In the genomic region with DNA sequence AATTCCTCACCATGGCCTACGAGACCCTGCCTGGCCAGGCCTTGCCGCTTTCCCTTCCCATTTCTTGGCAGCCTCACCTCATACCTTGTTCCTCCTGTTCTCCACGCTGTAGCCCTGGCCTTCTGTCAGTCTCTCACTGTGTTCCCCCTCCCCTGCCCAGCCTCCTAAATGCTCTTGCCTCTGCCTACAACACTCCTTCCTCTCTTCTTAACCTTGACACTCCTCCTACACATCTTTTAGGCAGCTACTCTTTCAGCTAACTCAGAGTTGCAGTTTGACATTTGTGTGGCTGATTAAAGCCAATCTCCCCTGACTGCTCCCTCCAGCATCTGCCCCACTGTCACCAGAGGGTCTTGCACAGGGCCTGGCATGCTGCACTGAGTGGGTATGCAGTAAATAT, we compare ENCODE assay signal across 2 cellular contexts.
TF ChIP-seq lines count a peak whose summit lies in the region.

No MANE protein-coding gene starts in this region.

TF ChIP-seq in HEK293, 187 proteins besides CTCF, POLR2A, EP300 and RAD21:
- TF ChIP-seq EGR2 (tag by site-specific recombination; IDR thresholded peaks at IDR 0.05; ENCODE audit: low read depth) (peak; percentile 79), ZFHX2 (tag by site-specific recombination; conservative IDR thresholded peaks at IDR 0.05) (peak; percentile 58)
- TF ChIP-seq, protein P1, sequence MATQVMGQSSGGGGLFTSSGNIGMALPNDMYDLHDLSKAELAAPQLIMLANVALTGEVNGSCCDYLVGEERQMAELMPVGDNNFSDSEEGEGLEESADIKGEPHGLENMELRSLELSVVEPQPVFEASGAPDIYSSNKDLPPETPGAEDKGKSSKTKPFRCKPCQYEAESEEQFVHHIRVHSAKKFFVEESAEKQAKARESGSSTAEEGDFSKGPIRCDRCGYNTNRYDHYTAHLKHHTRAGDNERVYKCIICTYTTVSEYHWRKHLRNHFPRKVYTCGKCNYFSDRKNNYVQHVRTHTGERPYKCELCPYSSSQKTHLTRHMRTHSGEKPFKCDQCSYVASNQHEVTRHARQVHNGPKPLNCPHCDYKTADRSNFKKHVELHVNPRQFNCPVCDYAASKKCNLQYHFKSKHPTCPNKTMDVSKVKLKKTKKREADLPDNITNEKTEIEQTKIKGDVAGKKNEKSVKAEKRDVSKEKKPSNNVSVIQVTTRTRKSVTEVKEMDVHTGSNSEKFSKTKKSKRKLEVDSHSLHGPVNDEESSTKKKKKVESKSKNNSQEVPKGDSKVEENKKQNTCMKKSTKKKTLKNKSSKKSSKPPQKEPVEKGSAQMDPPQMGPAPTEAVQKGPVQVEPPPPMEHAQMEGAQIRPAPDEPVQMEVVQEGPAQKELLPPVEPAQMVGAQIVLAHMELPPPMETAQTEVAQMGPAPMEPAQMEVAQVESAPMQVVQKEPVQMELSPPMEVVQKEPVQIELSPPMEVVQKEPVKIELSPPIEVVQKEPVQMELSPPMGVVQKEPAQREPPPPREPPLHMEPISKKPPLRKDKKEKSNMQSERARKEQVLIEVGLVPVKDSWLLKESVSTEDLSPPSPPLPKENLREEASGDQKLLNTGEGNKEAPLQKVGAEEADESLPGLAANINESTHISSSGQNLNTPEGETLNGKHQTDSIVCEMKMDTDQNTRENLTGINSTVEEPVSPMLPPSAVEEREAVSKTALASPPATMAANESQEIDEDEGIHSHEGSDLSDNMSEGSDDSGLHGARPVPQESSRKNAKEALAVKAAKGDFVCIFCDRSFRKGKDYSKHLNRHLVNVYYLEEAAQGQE (tag by site-specific recombination; IDR thresholded peaks at IDR 0.05): no peak

TF ChIP-seq in H1, 55 proteins besides CTCF, POLR2A, EP300 and RAD21:
- TF ChIP-seq CBX5 (IDR thresholded peaks at IDR 0.05; ENCODE audit: low read depth, low read length) (no peak), GABPA (IDR thresholded peaks at IDR 0.05; ENCODE audit: borderline replicate concordance, insufficient read depth, low read length) (no peak), JUN (IDR thresholded peaks at IDR 0.05; ENCODE audit: low read depth, low read length) (no peak), JUND (IDR thresholded peaks at IDR 0.05; ENCODE audit: low read length) (no peak), BRCA1 (IDR thresholded peaks at IDR 0.05; ENCODE audit: low read depth, low read length) (no peak), PHF8 (conservative IDR thresholded peaks at IDR 0.05; ENCODE audit: low read depth, low read length) (no peak), RXRA (IDR thresholded peaks at IDR 0.05; ENCODE audit: insufficient read depth, low read depth, low read length) (no peak), HDAC2 (IDR thresholded peaks at IDR 0.05; ENCODE audit: borderline replicate concordance in 1 of 2, low read depth in 2 of 2, low read length in 2 of 2) (no peak), KDM5A (IDR thresholded peaks at IDR 0.05; ENCODE audit: low read length) (no peak), KDM4A (IDR thresholded peaks at IDR 0.05; ENCODE audit: low read depth, low read length, severe bottlenecking) (no peak)
